In genomic region chr4:102308032-102308799, GRCh38 we compare ENCODE assay signal across 14 cellular contexts. TPM values are rescaled to one million over a fixed set of nuclear protein-coding genes. Genes with fewer than 3 reads are reported as not detected.
A peak's percentile ranks its signal among the peaks of the same experiment; 100 is the strongest.
DNase-seq lines count a peak whose midpoint lies in the region; ATAC-seq, FAIRE-seq and TF ChIP-seq lines count a peak whose summit lies in the region.
"Had no signal": no experiment of that assay in that cellular context is flagged by ENCODE, and none has a peak within 500 bp of the region (broad histone marks: within the 10 kb centered on the region; RNA-seq: fewer than 3 reads in every experiment).

No MANE protein-coding gene starts in this region.

- no peaks in the 10 kb centered on the region for H3K27me3 Mint-ChIP-seq in central memory CD8-positive, alpha-beta T cell
- H3K27me3 Mint-ChIP-seq: CD4-positive, CD25-positive, alpha-beta regulatory T cell; progenitor cell of endocrine pancreas had no signal

- no peak for TF ChIP-seq EP300 in A549 (IDR thresholded peaks at IDR 0.05)

- no peak for TF ChIP-seq POLR2A in A549 (IDR thresholded peaks at IDR 0.05; ENCODE audit: low read length)

- no peaks in the 10 kb centered on the region for H3K9me3 ChIP-seq in A549
- H3K9me3 ChIP-seq in SJCRH30 (replicated peaks) = no peaks in the 10 kb centered on the region
- H3K9me3 ChIP-seq: body of pancreas, esophagus muscularis mucosa had no signal

- FAIRE-seq in A549 (lab: Jason Lieb, UNC) = no peak

- CTCF ChIA-PET in A549 (lab: Yijun Ruan, JAX) (no interaction called here), GM10248 (lab: Yijun Ruan, JAX) (interaction anchor here (1.1 to 1.6 kb wide), 3 partner anchors 8 to 50 kb away, joined by 4 to 7 read pairs (median 7); no protein-coding TSS in a partner anchor)

- no peak for TF ChIP-seq CTCF in A549 (IDR thresholded peaks at IDR 0.05)
- no peak for TF ChIP-seq CTCF in GM10248 (IDR thresholded peaks at IDR 0.05; ENCODE audit: control extremely low read depth, extremely low read depth, low read depth, missing control alignments)

- ATAC-seq in A549 = 0 out of 6 replicates have a peak, but pooled peaks of 1 of the 2 experiments have one; percentile 30
- ATAC-seq in GM18868 (IDR thresholded peaks at IDR 0.05; ENCODE audit: unreplicated experiment) = peak; percentile 50
- ATAC-seq in central memory CD8-positive, alpha-beta T cell (replicated peaks; ENCODE audit: extremely low read depth, poor library complexity, severe bottlenecking) = no peak
- ATAC-seq: body of pancreas had no signal

- WGBS in A549 (ENCODE audit: missing lambda C conversion rate) = 67% methylated on average over 1 of the region's 1 CpG

- POLR2A ChIA-PET in A549 (lab: Yijun Ruan, JAX) (no interaction called here), GM10248 (lab: Yijun Ruan, JAX) (no interaction called here)

- no peaks in the 10 kb centered on the region for H3K9me3 Mint-ChIP-seq in central memory CD8-positive, alpha-beta T cell
- H3K9me3 Mint-ChIP-seq: CD4-positive, CD25-positive, alpha-beta regulatory T cell had no signal

- no peak for TF ChIP-seq RAD21 in A549 (conservative IDR thresholded peaks at IDR 0.05 in 1 of 2, IDR thresholded peaks at IDR 0.05 in 1 of 2)

- H3K27ac ChIP-seq in A549 (peak overlapping the region; percentile 16 to 59; a peak in 3 of 6 replicates), SJCRH30 (no peak overlapping the region)
- H3K27ac ChIP-seq: body of pancreas, esophagus muscularis mucosa, SK-N-MC had no signal

- no peak overlapping the region for H3K4me3 Mint-ChIP-seq in central memory CD8-positive, alpha-beta T cell
- H3K4me3 Mint-ChIP-seq: CD4-positive, CD25-positive, alpha-beta regulatory T cell had no signal

- H3K27ac Mint-ChIP-seq in central memory CD8-positive, alpha-beta T cell (ENCODE audit: low read depth) = peak overlapping the region; percentile 64
- H3K27ac Mint-ChIP-seq: progenitor cell of endocrine pancreas had no signal

- no peaks in the 10 kb centered on the region for H3K36me3 ChIP-seq in SJCRH30
- H3K36me3 ChIP-seq: esophagus muscularis mucosa had no signal

- no peak overlapping the region for H3K4me3 ChIP-seq in A549
- no peak overlapping the region for H3K4me3 ChIP-seq in SJCRH30
- H3K4me3 ChIP-seq: body of pancreas, esophagus muscularis mucosa, SK-N-MC had no signal

- H3K4me1 ChIP-seq in A549 (0 out of 3 replicates have a peak, but pooled peaks cover 4% of the 10 kb centered on the region), SJCRH30 (no peaks in the 10 kb centered on the region)
- H3K4me1 ChIP-seq: body of pancreas, esophagus muscularis mucosa had no signal

- H3K36me3 Mint-ChIP-seq in central memory CD8-positive, alpha-beta T cell (ENCODE audit: insufficient read depth) = peaks cover 5% of the 10 kb centered on the region

- H3K4me1 Mint-ChIP-seq in central memory CD8-positive, alpha-beta T cell = no peaks in the 10 kb centered on the region

- H3K27me3 ChIP-seq in SJCRH30 = no peaks in the 10 kb centered on the region
- H3K27me3 ChIP-seq: body of pancreas, esophagus muscularis mucosa had no signal

- DNase-seq in A549 (ENCODE audit: low read depth in 1 of 2, low spot score in 1 of 2) (peak in 1 of 2 experiments; percentile 1), MV-4-11 (lab: John Stamatoyannopoulos, UW) (peak; percentile 27), SJCRH30 (no peak), GM10248 (ENCODE audit: extremely low spot score) (no peak), HUDEP-2 (lab: John Stamatoyannopoulos, UW; ENCODE audit: unreplicated experiment in 76 of 76) (no peak), kidney glomerular epithelial cell (lab: John Stamatoyannopoulos, UW) (no peak)
- DNase-seq in central memory CD8-positive, alpha-beta T cell (ENCODE audit: low spot score in 2 of 2) = no peak
- DNase-seq: body of pancreas; CD4-positive, CD25-positive, alpha-beta regulatory T cell; NCI-H187 had no signal

- H3K4me2 ChIP-seq in A549 = no peak overlapping the region

TF ChIP-seq in A549, 52 proteins besides CTCF, POLR2A, EP300 and RAD21:
- TF ChIP-seq, protein P1, sequence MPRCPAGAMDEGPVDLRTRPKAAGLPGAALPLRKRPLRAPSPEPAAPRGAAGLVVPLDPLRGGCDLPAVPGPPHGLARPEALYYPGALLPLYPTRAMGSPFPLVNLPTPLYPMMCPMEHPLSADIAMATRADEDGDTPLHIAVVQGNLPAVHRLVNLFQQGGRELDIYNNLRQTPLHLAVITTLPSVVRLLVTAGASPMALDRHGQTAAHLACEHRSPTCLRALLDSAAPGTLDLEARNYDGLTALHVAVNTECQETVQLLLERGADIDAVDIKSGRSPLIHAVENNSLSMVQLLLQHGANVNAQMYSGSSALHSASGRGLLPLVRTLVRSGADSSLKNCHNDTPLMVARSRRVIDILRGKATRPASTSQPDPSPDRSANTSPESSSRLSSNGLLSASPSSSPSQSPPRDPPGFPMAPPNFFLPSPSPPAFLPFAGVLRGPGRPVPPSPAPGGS (IDR thresholded peaks at IDR 0.05) = no peak
- TF ChIP-seq RARB (CRISPR knock-in tag; IDR thresholded peaks at IDR 0.05) = no peak
- TF ChIP-seq POLR2AphosphoS2 (conservative IDR thresholded peaks at IDR 0.05; ENCODE audit: low read length) = no peak
- TF ChIP-seq HDAC2 (IDR thresholded peaks at IDR 0.05) = no peak
- TF ChIP-seq CHD4 (IDR thresholded peaks at IDR 0.05; ENCODE audit: borderline replicate concordance) = no peak
- no peak for TF ChIP-seq JUN (IDR thresholded peaks at IDR 0.05)
- no peak for TF ChIP-seq FOSL2 (IDR thresholded peaks at IDR 0.05)
- no peak for TF ChIP-seq FOSL2 (CRISPR knock-in tag; IDR thresholded peaks at IDR 0.05)
- TF ChIP-seq HES2 (IDR thresholded peaks at IDR 0.05) = no peak
- TF ChIP-seq, protein P2, sequence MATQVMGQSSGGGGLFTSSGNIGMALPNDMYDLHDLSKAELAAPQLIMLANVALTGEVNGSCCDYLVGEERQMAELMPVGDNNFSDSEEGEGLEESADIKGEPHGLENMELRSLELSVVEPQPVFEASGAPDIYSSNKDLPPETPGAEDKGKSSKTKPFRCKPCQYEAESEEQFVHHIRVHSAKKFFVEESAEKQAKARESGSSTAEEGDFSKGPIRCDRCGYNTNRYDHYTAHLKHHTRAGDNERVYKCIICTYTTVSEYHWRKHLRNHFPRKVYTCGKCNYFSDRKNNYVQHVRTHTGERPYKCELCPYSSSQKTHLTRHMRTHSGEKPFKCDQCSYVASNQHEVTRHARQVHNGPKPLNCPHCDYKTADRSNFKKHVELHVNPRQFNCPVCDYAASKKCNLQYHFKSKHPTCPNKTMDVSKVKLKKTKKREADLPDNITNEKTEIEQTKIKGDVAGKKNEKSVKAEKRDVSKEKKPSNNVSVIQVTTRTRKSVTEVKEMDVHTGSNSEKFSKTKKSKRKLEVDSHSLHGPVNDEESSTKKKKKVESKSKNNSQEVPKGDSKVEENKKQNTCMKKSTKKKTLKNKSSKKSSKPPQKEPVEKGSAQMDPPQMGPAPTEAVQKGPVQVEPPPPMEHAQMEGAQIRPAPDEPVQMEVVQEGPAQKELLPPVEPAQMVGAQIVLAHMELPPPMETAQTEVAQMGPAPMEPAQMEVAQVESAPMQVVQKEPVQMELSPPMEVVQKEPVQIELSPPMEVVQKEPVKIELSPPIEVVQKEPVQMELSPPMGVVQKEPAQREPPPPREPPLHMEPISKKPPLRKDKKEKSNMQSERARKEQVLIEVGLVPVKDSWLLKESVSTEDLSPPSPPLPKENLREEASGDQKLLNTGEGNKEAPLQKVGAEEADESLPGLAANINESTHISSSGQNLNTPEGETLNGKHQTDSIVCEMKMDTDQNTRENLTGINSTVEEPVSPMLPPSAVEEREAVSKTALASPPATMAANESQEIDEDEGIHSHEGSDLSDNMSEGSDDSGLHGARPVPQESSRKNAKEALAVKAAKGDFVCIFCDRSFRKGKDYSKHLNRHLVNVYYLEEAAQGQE (IDR thresholded peaks at IDR 0.05) = no peak
- TF ChIP-seq CBX2 (IDR thresholded peaks at IDR 0.05; ENCODE audit: borderline replicate concordance, low read depth) = no peak
- TF ChIP-seq ATOH8 (CRISPR knock-in tag; IDR thresholded peaks at IDR 0.05; ENCODE audit: low read depth) = no peak
- TF ChIP-seq ESRRA (IDR thresholded peaks at IDR 0.05; ENCODE audit: borderline replicate concordance, low read length) = no peak
- TF ChIP-seq KDM5A (IDR thresholded peaks at IDR 0.05) = no peak
- no peak for TF ChIP-seq NR3C1 (IDR thresholded peaks at IDR 0.05)
- no peak for TF ChIP-seq MAX (IDR thresholded peaks at IDR 0.05)
- no peak for TF ChIP-seq FOSB (CRISPR knock-in tag; IDR thresholded peaks at IDR 0.05)
- no peak for TF ChIP-seq MAZ (IDR thresholded peaks at IDR 0.05; ENCODE audit: borderline replicate concordance, low read depth, low read length)
- TF ChIP-seq FOXS1 (CRISPR knock-in tag; IDR thresholded peaks at IDR 0.05) = no peak

RNA-seq across cellular contexts. Expression of gene SLC39A8, which starts 37.1 kb away (rescaled TPM):
- polyA plus RNA-seq in A549 (2011; rRNA removed) = 19.0 and 20.4 TPM in 2 replicates
- polyA plus RNA-seq in A549 (2012; cell fraction: cytosol; rRNA removed) = 6.4 and 8.0 TPM in 2 replicates
- 5.1 and 5.9 TPM in 2 replicates for polyA plus RNA-seq in A549 (2012; cell fraction: nucleus; rRNA removed)
- polyA plus RNA-seq in A549 (2017; fragmentation: RNase III; extraction: RNeasy Plus Mini Kit Qiagen cat#74134 plus additional on column Dnase treatment) = 12.9 to 15.8 TPM (median 14.1 TPM) in 3 replicates
- 9.4 and 10.4 TPM in 2 replicates for polyA minus RNA-seq in A549 (2011; rRNA and poly(A)+ RNA removed)
- 0.13 TPM in 1 of 2 replicates, not detected in the other for total RNA-seq in SJCRH30 (2014; rRNA removed; shearing (Covaris generic))
